8 cellular contexts compared by ENCODE assay signal in the genomic region with DNA sequence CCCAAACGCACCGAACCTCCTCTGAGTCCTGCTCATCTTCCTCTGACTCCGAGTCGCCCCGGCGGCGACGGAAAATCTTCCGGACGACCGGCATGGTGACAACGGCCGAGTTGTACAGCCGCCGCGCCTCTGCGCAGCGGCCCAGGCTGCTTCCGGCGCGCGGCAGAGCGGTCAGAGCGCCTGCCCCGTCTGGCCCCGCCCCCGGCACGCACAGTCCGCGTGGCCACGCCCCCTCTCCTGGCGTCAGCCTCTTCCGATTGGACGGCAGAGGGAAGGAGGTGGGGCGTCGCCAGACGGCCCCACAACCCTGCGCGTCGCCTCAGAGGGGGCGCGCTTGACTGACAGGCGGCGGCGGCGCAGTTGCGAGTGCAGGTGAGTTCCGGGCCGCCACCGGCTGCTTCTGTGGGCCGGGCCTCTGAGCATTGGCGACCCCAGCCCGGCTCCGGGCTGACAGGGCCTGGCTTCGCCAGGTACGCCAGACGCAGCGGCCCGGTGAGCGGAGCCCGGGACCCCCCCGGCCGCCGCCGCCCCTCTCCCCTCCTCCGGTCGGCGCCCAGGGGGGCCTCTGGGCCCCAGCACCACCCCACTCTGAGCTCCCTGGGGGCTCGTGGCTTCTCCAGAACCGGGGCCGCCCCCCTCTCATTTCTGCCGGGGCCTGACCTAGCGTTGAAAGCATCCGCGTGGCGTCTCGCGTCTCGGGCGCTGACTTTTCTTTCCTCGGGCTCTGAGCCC. TPM values are rescaled to one million over a fixed set of nuclear protein-coding genes. Genes with fewer than 3 reads are reported as not detected.
DNase-seq lines count a peak whose midpoint lies in the region; ATAC-seq and TF ChIP-seq lines count a peak whose summit lies in the region.

A gene with protein sequence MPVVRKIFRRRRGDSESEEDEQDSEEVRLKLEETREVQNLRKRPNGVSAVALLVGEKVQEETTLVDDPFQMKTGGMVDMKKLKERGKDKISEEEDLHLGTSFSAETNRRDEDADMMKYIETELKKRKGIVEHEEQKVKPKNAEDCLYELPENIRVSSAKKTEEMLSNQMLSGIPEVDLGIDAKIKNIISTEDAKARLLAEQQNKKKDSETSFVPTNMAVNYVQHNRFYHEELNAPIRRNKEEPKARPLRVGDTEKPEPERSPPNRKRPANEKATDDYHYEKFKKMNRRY (minus strand): TSS at position 148 of the 732 bp plus-strand sequence. CDS start 54 bp downstream, at position 94.
A gene (plus strand): TSS at position 331 of the 732 bp plus-strand sequence. CDS start 17,098 bp downstream, outside the sequence.

- no peak for TF ChIP-seq EP300 in gastroesophageal sphincter (IDR thresholded peaks at IDR 0.05)

- peak; percentile 65 for DNase-seq in GM04503 (ENCODE audit: low read depth)
- DNase-seq in HFFc6 = peak; percentile 88
- peak; percentile 95 for DNase-seq in NB4 (ENCODE audit: low read depth)
- DNase-seq in SK-N-DZ (ENCODE audit: low spot score) = peak; percentile 93
- DNase-seq in activated naive CD4-positive, alpha-beta T cell treated with anti-CD3 and anti-CD28 coated beads for 36 hours = peak; percentile 97

- H3K4me1 Mint-ChIP-seq in HFFc6 (ENCODE audit: low read depth) = peaks cover 55% of the 10 kb centered on the region
- peaks cover 57% of the 10 kb centered on the region for H3K4me1 Mint-ChIP-seq in activated naive CD4-positive, alpha-beta T cell treated with anti-CD3 and anti-CD28 coated beads for 36 hours (ENCODE audit: low read depth)

- H3K4me3 Mint-ChIP-seq in HFFc6 = peak within 1 kb of the TSS; percentile 99
- peak within 1 kb of the TSS; percentile 97 for H3K4me3 Mint-ChIP-seq in activated naive CD4-positive, alpha-beta T cell treated with anti-CD3 and anti-CD28 coated beads for 36 hours

- intact Hi-C loops in activated naive CD4-positive, alpha-beta T cell treated with anti-CD3 and anti-CD28 coated beads for 36 hours (cut with micrococcal nuclease) = loop anchor here (1.0 to 10.0 kb wide), 6 partner anchors 11 to 1440 kb away; a partner anchor contains a TSS

- WGBS in gastroesophageal sphincter (ENCODE audit: low coverage in 1 of 2), 2 donors = no CpG with 5 or more reads among the region's 81 CpGs

- CTCF ChIA-PET in activated naive CD4-positive, alpha-beta T cell treated with anti-CD3 and anti-CD28 coated beads for 36 hours (lab: Charles Lee) = interaction anchor here (0.6 to 0.9 kb wide), 2 partner anchors 50 to 69 kb away, joined by 3 read pairs; no protein-coding TSS in a partner anchor

- TF ChIP-seq CTCF in HFFc6 (IDR thresholded peaks at IDR 0.05) = peak; percentile 29; the same call in 1 of the 2 replicates
- TF ChIP-seq CTCF in NB4 (IDR thresholded peaks at IDR 0.05; ENCODE audit: low read depth, low read length) = no peak
- peak in 1 of 4 experiments; percentile 9 for TF ChIP-seq CTCF in gastroesophageal sphincter (IDR thresholded peaks at IDR 0.05)
- TF ChIP-seq CTCF in neutrophil (IDR thresholded peaks at IDR 0.05) = peak; percentile 53
- TF ChIP-seq CTCF in subcutaneous adipose tissue (IDR thresholded peaks at IDR 0.05; ENCODE audit: low read depth) = no peak

- H3K4me3 ChIP-seq in NB4 (ENCODE audit: low read depth, low read length) (peak within 1 kb of the TSS; percentile 99), gastroesophageal sphincter (peak within 1 kb of the TSS; percentile 82 to 99), neutrophil (ENCODE audit: low read depth in 1 of 2, low read length in 1 of 2) (peak within 1 kb of the TSS; percentile 96 to 99)

- H3K36me3 Mint-ChIP-seq in HFFc6 (ENCODE audit: low read depth) = peaks cover 15% of the 10 kb centered on the region
- H3K36me3 Mint-ChIP-seq in activated naive CD4-positive, alpha-beta T cell treated with anti-CD3 and anti-CD28 coated beads for 36 hours (ENCODE audit: low read depth) = peaks cover 13% of the 10 kb centered on the region

- H3K27me3 ChIP-seq in gastroesophageal sphincter = no peaks in the 10 kb centered on the region
- no peaks in the 10 kb centered on the region for H3K27me3 ChIP-seq in neutrophil

- no peaks in the 10 kb centered on the region for H3K9me3 Mint-ChIP-seq in HFFc6
- no peaks in the 10 kb centered on the region for H3K9me3 Mint-ChIP-seq in activated naive CD4-positive, alpha-beta T cell treated with anti-CD3 and anti-CD28 coated beads for 36 hours

- peak; percentile 99 for ATAC-seq in gastroesophageal sphincter

- H3K36me3 ChIP-seq in gastroesophageal sphincter (peaks cover 0 to 45% of the 10 kb centered on the region in 2 donors), neutrophil (peaks cover 27% of the 10 kb centered on the region)

- H3K27me3 Mint-ChIP-seq in HFFc6 (ENCODE audit: insufficient read depth) = peaks cover 4% of the 10 kb centered on the region
- H3K27me3 Mint-ChIP-seq in activated naive CD4-positive, alpha-beta T cell treated with anti-CD3 and anti-CD28 coated beads for 36 hours (ENCODE audit: low read depth) = no peaks in the 10 kb centered on the region

- TF ChIP-seq POLR2A in NB4 (IDR thresholded peaks at IDR 0.05; ENCODE audit: extremely low read depth, insufficient read length) (peak; percentile 83), gastroesophageal sphincter (IDR thresholded peaks at IDR 0.05) (peak; percentile 96 to 98)

- H3K27ac Mint-ChIP-seq in HFFc6 = peak within 1 kb of the TSS; percentile 96
- H3K27ac Mint-ChIP-seq in activated naive CD4-positive, alpha-beta T cell treated with anti-CD3 and anti-CD28 coated beads for 36 hours = peak within 1 kb of the TSS; percentile 94

- peaks cover 0 to 64% (median 21%) of the 10 kb centered on the region in 3 donors for H3K4me1 ChIP-seq in gastroesophageal sphincter
- H3K4me1 ChIP-seq in neutrophil (ENCODE audit: control insufficient read depth in 1 of 2, insufficient read depth in 1 of 2, low read depth in 1 of 2, low read length in 1 of 2) = peaks cover 47 to 59% of the 10 kb centered on the region in 2 experiments

- H3K27ac ChIP-seq in gastroesophageal sphincter = peak within 1 kb of the TSS; percentile 87 to 97 (median 94)
- peak within 1 kb of the TSS; percentile 89 for H3K27ac ChIP-seq in neutrophil

- no peaks in the 10 kb centered on the region for H3K9me3 ChIP-seq in gastroesophageal sphincter
- no peaks in the 10 kb centered on the region for H3K9me3 ChIP-seq in neutrophil

RNA-seq across cellular contexts. Expression of the first gene that starts in this region (rescaled TPM):
- 10 to 100 TPM; 42.8 to 52.7 (median 48.5) TPM for total RNA-seq in HFFc6 (2021; fragmentation: NEBNext Ultra II Directional; extraction: Animal tissue kit (Norgen Biotek cat#: 25700))
- polyA plus RNA-seq in SK-N-DZ (2014; cell fraction: cytosol; rRNA removed) = 102 and 127 TPM in 2 replicates
- 16.2 and 22.4 TPM in 2 replicates for polyA plus RNA-seq in SK-N-DZ (2014; cell fraction: nucleus; rRNA removed)
- total RNA-seq in activated naive CD4-positive, alpha-beta T cell treated with anti-CD3 and anti-CD28 coated beads for 36 hours = 10 to 100 TPM; 45.3 to 45.7 TPM
- total RNA-seq in gastroesophageal sphincter (100 to 1,000 TPM in 2 of 4 donors, 10 to 100 TPM in 2; 59.9 to 113 (median 85.0) TPM), subcutaneous adipose tissue (100 to 1,000 TPM in 1 of 4 donors, 10 to 100 TPM in 3; 37.8 to 105 (median 50.9) TPM)

RNA-seq across cellular contexts. Expression of the second gene that starts in this region (rescaled TPM):
- total RNA-seq in HFFc6 (2021; fragmentation: NEBNext Ultra II Directional; extraction: Animal tissue kit (Norgen Biotek cat#: 25700)) = 10 to 100 TPM; 24.1 to 35.4 (median 26.2) TPM
- polyA plus RNA-seq in SK-N-DZ (2014; cell fraction: cytosol; rRNA removed) = 12.4 and 23.8 TPM in 2 replicates
- 72.5 and 99.4 TPM in 2 replicates for polyA plus RNA-seq in SK-N-DZ (2014; cell fraction: nucleus; rRNA removed)
- 10 to 100 TPM; 54.7 to 54.9 TPM for total RNA-seq in activated naive CD4-positive, alpha-beta T cell treated with anti-CD3 and anti-CD28 coated beads for 36 hours
- total RNA-seq in gastroesophageal sphincter (10 to 100 TPM; 25.9 to 56.8 (median 33.4) TPM), subcutaneous adipose tissue (10 to 100 TPM; 12.1 to 23.7 (median 19.8) TPM)

Comparison
In these comparisons a context has a peak if more than half of its experiments do, and no peak if none do; other contexts are left out.
1. Peak in every context shown above with its lines: DNase-seq, ATAC-seq, H3K4me3 ChIP-seq and H3K27ac ChIP-seq.
2. CTCF ChIP-seq: peak in HFFc6 (single experiment) and neutrophil (single experiment); none in NB4 (single experiment) and subcutaneous adipose tissue (single experiment).